ENCODE assay signal across 32 cellular contexts in the genomic region with DNA sequence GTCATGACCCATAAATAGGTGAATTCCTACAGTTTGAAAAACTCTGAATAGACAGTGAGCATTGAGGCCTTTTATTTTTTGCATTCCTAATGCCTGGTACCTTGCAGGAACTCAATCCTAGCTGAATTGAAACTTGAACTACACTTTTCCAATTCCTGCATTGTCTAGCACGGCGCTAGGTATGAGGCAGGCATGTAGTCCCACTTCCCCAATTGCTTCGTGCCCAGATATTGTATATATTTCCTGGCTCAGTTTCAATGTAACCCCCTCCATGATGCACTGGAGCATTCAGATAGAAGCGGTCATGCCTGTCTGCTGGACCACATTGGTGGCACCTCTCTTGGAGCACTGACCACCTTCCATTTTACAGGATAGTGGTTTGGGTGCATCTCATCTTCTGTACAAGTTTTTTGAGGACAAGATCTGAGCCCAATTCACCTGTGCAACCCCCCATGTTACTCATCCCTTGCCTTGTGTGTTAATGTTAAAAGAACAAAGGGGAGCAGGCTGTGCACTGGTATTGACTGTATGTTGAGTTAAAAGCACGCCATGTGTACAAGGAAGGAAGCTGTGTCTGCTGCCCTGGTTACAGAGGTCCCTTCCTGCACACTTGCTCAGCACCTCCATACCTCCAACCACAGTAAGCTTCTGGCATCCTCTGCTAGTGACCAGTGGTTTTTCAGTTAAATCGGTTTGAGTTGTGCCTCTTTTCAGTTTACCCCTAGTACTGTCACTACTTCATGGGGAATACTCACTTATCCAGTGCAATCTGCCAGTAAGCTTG. TPM values are rescaled to one million over a fixed set of nuclear protein-coding genes. Genes with fewer than 3 reads are reported as not detected.
DNase-seq lines count a peak whose midpoint lies in the region; ATAC-seq and TF ChIP-seq lines count a peak whose summit lies in the region.
"Had no signal": no experiment of that assay in that cellular context is flagged by ENCODE, and none has a peak within 500 bp of the region (broad histone marks: within the 10 kb centered on the region; RNA-seq: fewer than 3 reads in every experiment).

No MANE protein-coding gene starts in this region.

- H3K27me3 Mint-ChIP-seq in CD8-positive, alpha-beta T cell (ENCODE audit: low read depth) = no peaks in the 10 kb centered on the region
- no peaks in the 10 kb centered on the region for H3K27me3 Mint-ChIP-seq in activated B cell treated with CpG ODN at 0.5 μM for 24 hours
- H3K27me3 Mint-ChIP-seq in effector memory CD8-positive, alpha-beta T cell = peaks cover 0 to 14% of the 10 kb centered on the region in 2 donors
- H3K27me3 Mint-ChIP-seq: CD4-positive, alpha-beta T cell had no signal

- H3K27me3 ChIP-seq in CD8-positive, alpha-beta T cell (ENCODE audit: insufficient read depth, low read length) = no peaks in the 10 kb centered on the region
- H3K27me3 ChIP-seq: brain microvascular endothelial cell, stomach, transverse colon had no signal

- H3K4me3 Mint-ChIP-seq in CD8-positive, alpha-beta T cell = no peak overlapping the region
- H3K4me3 Mint-ChIP-seq in activated B cell treated with CpG ODN at 0.5 μM for 24 hours = peak overlapping the region; percentile 70
- H3K4me3 Mint-ChIP-seq in effector memory CD8-positive, alpha-beta T cell = no peak overlapping the region
- H3K4me3 Mint-ChIP-seq: activated CD4-positive, alpha-beta T cell treated with anti-CD3 and anti-CD28 coated beads, Interleukin-2, amount 10 ng/mL, durations not matched to agents 24 days and 14 days; activated T-cell treated with anti-CD3 and anti-CD28 coated beads, Interleukin-2, amount 50 U/mL, for 4 hours; CD4-positive, alpha-beta T cell; natural killer cell treated with Interleukin-12 subunit alpha and Interleukin-12 subunit beta and Interleukin-15 and Interleukin-18, amount 100 ng/mL, for 72 hours had no signal

- DNase-seq in CD8-positive, alpha-beta T cell = no peak
- DNase-seq in activated B cell treated with CpG ODN at 0.5 μM for 24 hours = no peak
- DNase-seq in stimulated activated CD8-positive, alpha-beta memory T cell treated with anti-CD3 and anti-CD28 coated beads, Interleukin-4, amount 100 ng/mL, for 48 hours = peak; percentile 12
- DNase-seq in GM10266 (ENCODE audit: extremely low spot score) = no peak
- DNase-seq in effector memory CD8-positive, alpha-beta T cell = no peak
- no peak for DNase-seq in NCI-H2227 treated with DMSO at 0.1 percent for 48 hours (lab: John Stamatoyannopoulos, UW)
- DNase-seq: activated CD4-positive, alpha-beta T cell treated with anti-CD3 and anti-CD28 coated beads, Interleukin-2, amount 10 ng/mL, durations not matched to agents 24 days and 14 days; activated T-cell treated with anti-CD3 and anti-CD28 coated beads, Interleukin-2, amount 50 U/mL, for 4 hours; amniotic stem cell; brain microvascular endothelial cell; CD4-positive, alpha-beta T cell; effector CD8-positive, alpha-beta T cell; EL; erythroblast; glutamatergic neuron; kidney; NCI-H1417; NCI-H2029 treated with DMSO at 0.1 percent for 48 hours; NCI-H226; NCI-H69; stomach; transverse colon had no signal

- H3K4me3 ChIP-seq in CD8-positive, alpha-beta T cell (ENCODE audit: low read depth, low read length) = no peak overlapping the region
- H3K4me3 ChIP-seq: SK-N-MC, stomach, transverse colon had no signal

- no peaks in the 10 kb centered on the region for H3K36me3 Mint-ChIP-seq in CD8-positive, alpha-beta T cell
- no peaks in the 10 kb centered on the region for H3K36me3 Mint-ChIP-seq in activated B cell treated with CpG ODN at 0.5 μM for 24 hours (ENCODE audit: low read depth)
- H3K36me3 Mint-ChIP-seq in effector memory CD8-positive, alpha-beta T cell (ENCODE audit: insufficient read depth) = no peaks in the 10 kb centered on the region
- H3K36me3 Mint-ChIP-seq: natural killer cell treated with Interleukin-12 subunit alpha and Interleukin-12 subunit beta and Interleukin-15 and Interleukin-18, amount 100 ng/mL, for 72 hours had no signal

- H3K27ac Mint-ChIP-seq in CD8-positive, alpha-beta T cell = peak overlapping the region; percentile 14
- peak overlapping the region; percentile 91 for H3K27ac Mint-ChIP-seq in activated B cell treated with CpG ODN at 0.5 μM for 24 hours
- no peak overlapping the region for H3K27ac Mint-ChIP-seq in effector memory CD8-positive, alpha-beta T cell
- H3K27ac Mint-ChIP-seq: activated CD4-positive, alpha-beta T cell treated with anti-CD3 and anti-CD28 coated beads, Interleukin-2, amount 10 ng/mL, durations not matched to agents 24 days and 14 days; CD4-positive, alpha-beta T cell; natural killer cell treated with Interleukin-12 subunit alpha and Interleukin-12 subunit beta and Interleukin-15 and Interleukin-18, amount 100 ng/mL, for 72 hours had no signal

- intact Hi-C loops in CD8-positive, alpha-beta T cell (cut with DNase I, micrococcal nuclease) = no loop called here
- intact Hi-C loops in activated B cell treated with CpG ODN at 0.5 μM for 24 hours (cut with micrococcal nuclease) = no loop called here

- ATAC-seq in CD8-positive, alpha-beta T cell = peak; percentile 19
- ATAC-seq in activated B cell treated with CpG ODN at 0.5 μM for 24 hours (ENCODE audit: low read depth) = no peak
- no peak for ATAC-seq in effector memory CD8-positive, alpha-beta T cell (replicated peaks)

- no peak overlapping the region for H3K27ac ChIP-seq in CD8-positive, alpha-beta T cell (ENCODE audit: low read depth, low read length)
- H3K27ac ChIP-seq in KOPT-K1 (ENCODE audit: low read depth, low read length, poor library complexity, severe bottlenecking) = peak overlapping the region; percentile 84
- H3K27ac ChIP-seq: brain microvascular endothelial cell, SK-N-MC, VCaP had no signal

- CTCF ChIA-PET in CD8-positive, alpha-beta T cell (lab: Charles Lee) = interaction anchor here (1.2 to 1.6 kb wide), 2 partner anchors 17 to 36 kb away, joined by 3 to 4 read pairs; no protein-coding TSS in a partner anchor
- CTCF ChIA-PET in activated B cell treated with CpG ODN at 0.5 μM for 24 hours (lab: Charles Lee) = interaction anchor here (0.7 to 1.3 kb wide), 3 partner anchors 13 to 36 kb away, joined by 3 to 5 read pairs (median 3); no protein-coding TSS in a partner anchor

- H3K4me1 ChIP-seq in CD8-positive, alpha-beta T cell (ENCODE audit: insufficient read depth, low read length) = peaks cover 15% of the 10 kb centered on the region

- H3K9me3 ChIP-seq in CD8-positive, alpha-beta T cell (ENCODE audit: low read length) = no peaks in the 10 kb centered on the region
- H3K9me3 ChIP-seq in KOPT-K1 (ENCODE audit: insufficient read depth, low read length, poor library complexity, severe bottlenecking) = no peaks in the 10 kb centered on the region
- H3K9me3 ChIP-seq: stomach, transverse colon had no signal

- POLR2A ChIA-PET in CD8-positive, alpha-beta T cell (lab: Charles Lee) = no interaction called here
- POLR2A ChIA-PET in activated B cell treated with CpG ODN at 0.5 μM for 24 hours (lab: Charles Lee) = interaction anchor here (1.3 to 1.6 kb wide), 3 partner anchors 17 to 239 kb away, joined by 3 to 4 read pairs (median 4); partner anchors contain the start of gene RHEX

- TF ChIP-seq CTCF in CD8-positive, alpha-beta T cell (IDR thresholded peaks at IDR 0.05) = no peak
- no peak for TF ChIP-seq CTCF in activated B cell treated with CpG ODN at 0.5 μM for 24 hours (IDR thresholded peaks at IDR 0.05)
- TF ChIP-seq CTCF in GM10266 (IDR thresholded peaks at IDR 0.05; ENCODE audit: control insufficient read depth, insufficient read depth, low read depth, missing control alignments) = no peak

- peaks cover 21% of the 10 kb centered on the region for H3K4me1 Mint-ChIP-seq in CD8-positive, alpha-beta T cell (ENCODE audit: low read depth)
- H3K4me1 Mint-ChIP-seq in activated B cell treated with CpG ODN at 0.5 μM for 24 hours = peaks cover 27% of the 10 kb centered on the region
- H3K4me1 Mint-ChIP-seq in effector memory CD8-positive, alpha-beta T cell (ENCODE audit: low read depth in 2 of 2) = peaks cover 4 to 9% of the 10 kb centered on the region in 2 donors

- no peaks in the 10 kb centered on the region for H3K9me3 Mint-ChIP-seq in CD8-positive, alpha-beta T cell
- no peaks in the 10 kb centered on the region for H3K9me3 Mint-ChIP-seq in activated B cell treated with CpG ODN at 0.5 μM for 24 hours
- no peaks in the 10 kb centered on the region for H3K9me3 Mint-ChIP-seq in effector memory CD8-positive, alpha-beta T cell
- H3K9me3 Mint-ChIP-seq: activated CD4-positive, alpha-beta T cell treated with anti-CD3 and anti-CD28 coated beads, Interleukin-2, amount 10 ng/mL, durations not matched to agents 24 days and 14 days; activated T-cell treated with anti-CD3 and anti-CD28 coated beads, Interleukin-2, amount 50 U/mL, for 4 hours; CD4-positive, alpha-beta T cell; natural killer cell treated with Interleukin-12 subunit alpha and Interleukin-12 subunit beta and Interleukin-15 and Interleukin-18, amount 100 ng/mL, for 72 hours had no signal

- H3K36me3 ChIP-seq in CD8-positive, alpha-beta T cell (ENCODE audit: insufficient read depth, low read length) = no peaks in the 10 kb centered on the region
- no peaks in the 10 kb centered on the region for H3K36me3 ChIP-seq in KOPT-K1 (ENCODE audit: insufficient read depth, low read length)
- H3K36me3 ChIP-seq: brain microvascular endothelial cell, transverse colon had no signal

RNA-seq across cellular contexts. Expression of gene RAB7B, which starts 10.0 kb away (rescaled TPM):
- not detected for total RNA-seq in CD8-positive, alpha-beta T cell
- not detected in 2 replicates for total RNA-seq in activated B cell treated with CpG ODN at 0.5 μM for 24 hours
- total RNA-seq: activated CD4-positive, alpha-beta T cell treated with anti-CD3 and anti-CD28 coated beads, Interleukin-2, amount 10 ng/mL, durations not matched to agents 24 days and 14 days; natural killer cell treated with Interleukin-12 subunit alpha and Interleukin-12 subunit beta and Interleukin-15 and Interleukin-18, amount 100 ng/mL, for 72 hours; T-helper 2 cell treated with Interferon-gamma antibody and Interleukin-4, amounts not matched to agents 100 ng/mL and 5 ng/mL, for 36 hours had no signal

RNA-seq across cellular contexts. Expression of gene CTSE, which starts 10.5 kb away (rescaled TPM):
- total RNA-seq in CD8-positive, alpha-beta T cell = not detected
- total RNA-seq in activated B cell treated with CpG ODN at 0.5 μM for 24 hours = not detected in 2 replicates
- total RNA-seq: activated CD4-positive, alpha-beta T cell treated with anti-CD3 and anti-CD28 coated beads, Interleukin-2, amount 10 ng/mL, durations not matched to agents 24 days and 14 days; CD4-positive, alpha-beta T cell; cerebellum; H4; lower leg skin; M059J; natural killer cell treated with Interleukin-12 subunit alpha and Interleukin-12 subunit beta and Interleukin-15 and Interleukin-18, amount 100 ng/mL, for 72 hours; omental fat pad; T-helper 2 cell treated with Interferon-gamma antibody and Interleukin-4, amounts not matched to agents 100 ng/mL and 5 ng/mL, for 36 hours had no signal

RNA-seq across cellular contexts. Expression of gene RHEX, which starts 39.8 kb away (rescaled TPM):
- not detected for total RNA-seq in CD8-positive, alpha-beta T cell
- total RNA-seq in activated B cell treated with CpG ODN at 0.5 μM for 24 hours = 30.4 and 34.8 TPM in 2 replicates
- total RNA-seq: activated CD4-positive, alpha-beta T cell treated with anti-CD3 and anti-CD28 coated beads, Interleukin-2, amount 10 ng/mL, durations not matched to agents 24 days and 14 days; activated T-cell treated with anti-CD3 and anti-CD28 coated beads, Interleukin-2, amount 50 U/mL, for 4 hours; CD4-positive, alpha-beta T cell; cerebellum; H4; M059J; T-helper 2 cell treated with Interferon-gamma antibody and Interleukin-4, amounts not matched to agents 100 ng/mL and 5 ng/mL, for 36 hours had no signal

Comparison
In these comparisons a context has a peak if more than half of its experiments do, and no peak if none do; other contexts are left out.
1. H3K27ac Mint-ChIP-seq: peak in CD8-positive, alpha-beta T cell (single experiment) and activated B cell treated with CpG ODN at 0.5 μM for 24 hours (single experiment); none in effector memory CD8-positive, alpha-beta T cell (0 of 2).
2. RNA of gene RHEX, which starts 39.8 kb away (total RNA-seq): 30.4 to 34.8 TPM in activated B cell treated with CpG ODN at 0.5 μM for 24 hours; not detected in CD8-positive, alpha-beta T cell; every median in the first group is over 10 times any median in the second.